Comparison of ENCODE assay signal across 12 cellular contexts in genomic region chr9:6938447-6938846, GRCh38.
DNase-seq lines count a peak whose midpoint lies in the region; ATAC-seq and TF ChIP-seq lines count a peak whose summit lies in the region.
"Had no signal": no experiment of that assay in that cellular context is flagged by ENCODE, and none has a peak within 500 bp of the region (broad histone marks: within the 10 kb centered on the region; RNA-seq: fewer than 3 reads in every experiment).

No MANE protein-coding gene starts in this region.

- 37 to 59% methylated on average over 3 of the region's 3 CpGs for WGBS in gastroesophageal sphincter (ENCODE audit: low coverage in 1 of 2), 2 donors

- no peaks in the 10 kb centered on the region for H3K36me3 ChIP-seq in gastroesophageal sphincter
- H3K36me3 ChIP-seq in tibial artery = no peaks in the 10 kb centered on the region

- H3K4me3 ChIP-seq in gastroesophageal sphincter (no peak overlapping the region), tibial artery (no peak overlapping the region)
- H3K4me3 ChIP-seq: lung, spleen had no signal

- H3K9me3 ChIP-seq in gastroesophageal sphincter = no peaks in the 10 kb centered on the region
- H3K9me3 ChIP-seq in tibial artery = no peaks in the 10 kb centered on the region
- H3K9me3 ChIP-seq: spleen had no signal

- ATAC-seq in Right ventricle myocardium superior (ENCODE audit: poor library complexity) (peak; percentile 57), gastroesophageal sphincter (peak; percentile 55)

- H3K4me1 ChIP-seq in gastroesophageal sphincter (peaks cover 0 to 14% (median 0%) of the 10 kb centered on the region in 3 donors), tibial artery (peaks cover 0 to 17% (median 10%) of the 10 kb centered on the region in 4 donors)

- intact Hi-C loops in Right ventricle myocardium superior (cut with DNase I) (no loop called here), cardiac septum (cut with DNase I) (no loop called here), head of caudate nucleus (cut with DNase I) (no loop called here), tibial artery (cut with DNase I; ENCODE audit: low total_unique reads) (no loop called here)

- H3K27ac ChIP-seq in gastroesophageal sphincter = no peak overlapping the region
- H3K27ac ChIP-seq in tibial artery = no peak overlapping the region
- H3K27ac ChIP-seq: spleen had no signal

- DNase-seq in Right ventricle myocardium superior (no peak), cardiac septum (ENCODE audit: low spot score) (no peak), SW480 (ENCODE audit: low spot score) (peak; percentile 92), superior temporal gyrus (ENCODE audit: extremely low spot score) (peak; percentile 71), head of caudate nucleus (no peak), tibial artery (no peak)
- no peak for DNase-seq in activated CD4-positive, alpha-beta T cell treated with anti-CD3 and anti-CD28 coated beads for 4 hours
- DNase-seq: NCI-H2081 treated with DMSO at 0.1 percent for 48 hours; spleen; stimulated activated naive CD4-positive, alpha-beta T cell had no signal

- TF ChIP-seq CTCF in gastroesophageal sphincter (IDR thresholded peaks at IDR 0.05) = no peak
- no peak for TF ChIP-seq CTCF in tibial artery (IDR thresholded peaks at IDR 0.05)

- TF ChIP-seq POLR2A in gastroesophageal sphincter (IDR thresholded peaks at IDR 0.05) = no peak

- no peaks in the 10 kb centered on the region for H3K27me3 ChIP-seq in gastroesophageal sphincter
- no peaks in the 10 kb centered on the region for H3K27me3 ChIP-seq in tibial artery
- H3K27me3 ChIP-seq: spleen had no signal

- no peak for TF ChIP-seq EP300 in gastroesophageal sphincter (IDR thresholded peaks at IDR 0.05)

Comparison
In these comparisons a context has a peak if more than half of its experiments do, and no peak if none do; other contexts are left out.
1. DNase-seq: peak in SW480 (single experiment) and superior temporal gyrus (single experiment); none in Right ventricle myocardium superior (single experiment), cardiac septum (single experiment), head of caudate nucleus (0 of 42), activated CD4-positive, alpha-beta T cell treated with anti-CD3 and anti-CD28 coated beads for 4 hours (0 of 2) and tibial artery (0 of 2).